Comparison of ENCODE assay signal across 1 cellular context in genomic region chr19:43527860-43528622, GRCh38.
TF ChIP-seq lines count a peak whose summit lies in the region.

No MANE protein-coding gene starts in this region.

TF ChIP-seq in GM23338, 12 proteins besides CTCF, POLR2A, EP300 and RAD21 (continued from another document):
- no peak for TF ChIP-seq ZNF462 (CRISPR knock-in tag; IDR thresholded peaks at IDR 0.05)
- TF ChIP-seq ZNF331 (CRISPR knock-in tag; IDR thresholded peaks at IDR 0.05; ENCODE audit: low read depth): no peak
- TF ChIP-seq EZH2 (IDR thresholded peaks at IDR 0.05; ENCODE audit: low read depth, unreplicated experiment): no peak
- TF ChIP-seq ZNF114 (CRISPR knock-in tag; IDR thresholded peaks at IDR 0.05): no peak
- no peak for TF ChIP-seq NANOG (IDR thresholded peaks at IDR 0.05; ENCODE audit: borderline replicate concordance)
TF ChIP-seq in GM23338: peak in this region for 0.
